Comparison of ENCODE assay signal across 8 cellular contexts in the genomic region with DNA sequence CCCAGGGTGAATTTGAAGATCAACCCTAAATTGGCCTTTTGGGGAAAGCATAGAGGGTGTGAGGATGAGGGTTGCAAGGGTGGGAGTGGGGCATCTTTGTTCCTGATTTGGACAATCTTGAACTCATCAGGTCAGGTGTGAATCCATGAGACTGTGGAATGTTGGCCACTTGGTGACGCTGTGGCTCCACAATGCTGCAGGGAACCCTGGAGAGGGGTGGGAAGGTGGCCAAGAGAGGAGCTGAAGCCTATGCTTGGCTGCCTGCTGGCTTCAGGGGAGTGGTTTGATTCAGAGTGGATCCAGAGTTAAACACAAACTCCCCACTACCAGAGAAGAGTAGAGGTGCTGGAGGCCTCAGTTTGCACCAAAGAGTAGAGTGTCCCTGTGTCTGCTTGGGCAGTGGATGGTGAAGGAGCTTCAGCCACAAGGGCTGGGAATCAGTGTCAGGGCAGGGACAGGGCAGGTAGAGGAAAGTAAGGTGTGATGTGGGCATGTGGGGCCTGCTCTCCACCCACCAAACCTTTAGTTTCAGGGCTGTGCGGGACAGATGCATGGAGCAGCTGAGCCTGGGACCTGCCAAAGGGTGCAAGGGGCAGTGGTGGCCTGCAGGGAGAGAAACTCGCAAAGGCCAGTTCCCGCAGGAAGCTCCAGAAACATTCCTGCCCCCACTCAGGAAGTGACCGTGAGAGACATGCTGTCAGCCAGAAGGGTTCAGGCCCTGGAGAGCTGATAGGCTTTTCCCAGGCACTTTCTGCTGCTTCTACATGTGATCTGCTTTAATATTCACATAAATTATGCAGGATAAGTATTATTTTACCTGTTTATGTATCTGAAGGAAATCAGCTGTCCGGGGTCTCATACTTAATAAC.
DNase-seq lines count a peak whose midpoint lies in the region; ATAC-seq lines count a peak whose summit lies in the region.

No MANE protein-coding gene starts in this region.

- WGBS in neuronal stem cell (ENCODE audit: extremely low coverage in 2 of 2, insufficient read length in 2 of 2, insufficient replicate concordance in 1 of 2), 2 donors = no CpG with 5 or more reads among the region's 6 CpGs

- no peak overlapping the region for H2AK5ac ChIP-seq in neuronal stem cell (ENCODE audit: low read depth, low read length)

- no peak overlapping the region for H2BK5ac ChIP-seq in neuronal stem cell (ENCODE audit: low read length)

- H3K9me3 ChIP-seq in MG63 (no peaks in the 10 kb centered on the region), neuronal stem cell (replicated peaks in 1 of 2; ENCODE audit: control insufficient read depth in 2 of 2, insufficient read depth in 1 of 2, low read depth in 1 of 2, low read length in 2 of 2) (no peaks in the 10 kb centered on the region)

- no peak overlapping the region for H2BK15ac ChIP-seq in neuronal stem cell (ENCODE audit: low read length)

- H3K36me3 ChIP-seq in MG63 = no peaks in the 10 kb centered on the region
- H3K36me3 ChIP-seq in neuronal stem cell (replicated peaks in 1 of 2; ENCODE audit: control insufficient read depth in 2 of 2, insufficient read depth in 2 of 2, low read length in 2 of 2) = no peaks in the 10 kb centered on the region

- H3K4ac ChIP-seq in neuronal stem cell (ENCODE audit: low read length) = no peak overlapping the region

- H2BK12ac ChIP-seq in neuronal stem cell (ENCODE audit: low read length) = no peak overlapping the region

- no peaks in the 10 kb centered on the region for H3K4me1 ChIP-seq in neuronal stem cell (ENCODE audit: control insufficient read depth in 2 of 2, insufficient read depth in 1 of 2, low read depth in 1 of 2, low read length in 2 of 2)

- H3K27me3 ChIP-seq in MG63 (no peaks in the 10 kb centered on the region), neuronal stem cell (ENCODE audit: control insufficient read depth in 3 of 3, insufficient read depth in 3 of 3, low read depth in 1 of 3, low read length in 3 of 3) (no peaks in the 10 kb centered on the region)

- H3K23ac ChIP-seq in neuronal stem cell (ENCODE audit: low read depth, low read length, poor library complexity) = no peak overlapping the region

- no peak overlapping the region for H3K4me2 ChIP-seq in neuronal stem cell (ENCODE audit: insufficient read depth, low read length, poor library complexity, severe bottlenecking)

- no peak overlapping the region for H4K8ac ChIP-seq in neuronal stem cell (ENCODE audit: low read depth, low read length)

- H3K4me3 ChIP-seq in MG63 (no peak overlapping the region), neuronal stem cell (ENCODE audit: low read length in 2 of 2) (no peak overlapping the region)

- no peak overlapping the region for H3K18ac ChIP-seq in neuronal stem cell (ENCODE audit: low read length)

- peak overlapping the region; percentile 27 for H3K14ac ChIP-seq in neuronal stem cell (ENCODE audit: low read length)

- DNase-seq in NCI-H1092 (lab: John Stamatoyannopoulos, UW) = peak; percentile 7
- DNase-seq in NCI-H1092 treated with DMSO at 0.1 percent for 48 hours (lab: John Stamatoyannopoulos, UW) = no peak
- DNase-seq in MG63 = peak; percentile 39
- DNase-seq in amniotic epithelial cell (ENCODE audit: low read depth) = peak; percentile 32
- peak; percentile 29 for DNase-seq in neuronal stem cell (ENCODE audit: low spot score)
- no peak for DNase-seq in DMS153 (lab: John Stamatoyannopoulos, UW)

- H2BK120ac ChIP-seq in neuronal stem cell (ENCODE audit: low read depth, low read length) = no peak overlapping the region

- H3K79me1 ChIP-seq in neuronal stem cell (ENCODE audit: low read depth, low read length) = no peaks in the 10 kb centered on the region

- no peak overlapping the region for H4K91ac ChIP-seq in neuronal stem cell (ENCODE audit: low read depth, low read length, poor library complexity)

- no peak overlapping the region for H2AFZ ChIP-seq in neuronal stem cell (ENCODE audit: low read length)

- no peak for ATAC-seq in GM21529 (IDR thresholded peaks at IDR 0.05; ENCODE audit: unreplicated experiment)
- ATAC-seq in HG02678 (IDR thresholded peaks at IDR 0.05; ENCODE audit: unreplicated experiment) = no peak

- H3K9ac ChIP-seq in neuronal stem cell (ENCODE audit: low read depth, low read length, poor library complexity) = no peak overlapping the region

- no peak overlapping the region for H3K27ac ChIP-seq in neuronal stem cell (replicated peaks; ENCODE audit: low read length)

Comparison
In these comparisons a context has a peak if more than half of its experiments do, and no peak if none do; other contexts are left out.
1. DNase-seq: peak in NCI-H1092 (single experiment), MG63 (single experiment), amniotic epithelial cell (single experiment) and neuronal stem cell (single experiment); none in NCI-H1092 treated with DMSO at 0.1 percent for 48 hours (single experiment) and DMS153 (single experiment).